Comparison of ENCODE assay signal across 27 cellular contexts in the genomic region with DNA sequence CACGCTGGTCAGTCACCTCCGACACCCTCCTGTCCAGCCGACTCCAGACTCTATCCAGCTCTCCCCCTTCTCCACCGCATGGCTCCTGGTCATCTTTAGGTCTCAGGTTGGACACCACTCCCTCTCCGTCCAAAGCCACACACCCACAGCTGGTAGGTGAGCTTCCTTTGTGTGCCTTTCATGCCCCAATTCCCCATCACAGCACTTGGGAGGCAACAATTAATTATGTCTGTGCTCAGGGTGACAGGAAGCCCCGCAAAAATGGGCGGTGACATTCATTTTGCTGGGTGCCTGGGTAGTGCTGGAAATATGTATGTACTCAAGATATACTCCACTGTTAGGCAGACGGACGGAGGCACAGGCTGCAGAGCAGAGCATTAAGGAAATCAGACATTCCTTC. TPM values are rescaled to one million over a fixed set of nuclear protein-coding genes. Genes with fewer than 3 reads are reported as not detected.
"Had no signal": no experiment of that assay in that cellular context is flagged by ENCODE, and none has a peak within 500 bp of the region (broad histone marks: within the 10 kb centered on the region; RNA-seq: fewer than 3 reads in every experiment).

No MANE protein-coding gene starts in this region.

- DNase-seq: activated CD4-positive, alpha-beta memory T cell treated with anti-CD3 and anti-CD28 coated beads for 36 hours; activated CD4-positive, alpha-beta T cell treated with anti-CD3 and anti-CD28 coated beads for 36 hours; activated CD4-positive, alpha-beta T cell treated with anti-CD3 and anti-CD28 coated beads, Interleukin-2, amount 10 ng/mL, durations not matched to agents 24 days and 14 days; activated CD4-positive, CD25-positive, alpha-beta regulatory T cell; activated CD4-positive, CD25-positive, alpha-beta regulatory T cell treated with anti-CD3 and anti-CD28 coated beads, Interleukin-2, amount 50 U/mL, for 72 hours; activated CD8-positive, alpha-beta memory T cell treated with anti-CD3 and anti-CD28 coated beads, Interleukin-2, amount 10 ng/mL, durations not matched to agents 7 days and 5 days; activated CD8-positive, alpha-beta memory T cell treated with anti-CD3 and anti-CD28 coated beads, Interleukin-2, amount 50 U/mL, for 4 hours; activated CD8-positive, alpha-beta T cell treated with anti-CD3 and anti-CD28 coated beads, Interleukin-2, amount 10 ng/mL, durations not matched to agents 7 days and 5 days; activated effector memory CD4-positive, alpha-beta T cell treated with Interleukin-2 at 50 U/mL for 16 hours; activated gamma-delta T cell treated with Interleukin-2 at 50 U/mL for 16 hours; activated naive CD4-positive, alpha-beta T cell treated with anti-CD3 and anti-CD28 coated beads, Interleukin-2, amount 50 U/mL, for 16 hours; activated naive CD4-positive, alpha-beta T cell treated with Interleukin-2 at 50 U/mL for 16 hours; activated T-cell treated with anti-CD3 and anti-CD28 coated beads, Interleukin-2, amount 50 U/mL, for 1 hour; activated T-cell treated with anti-CD3 and anti-CD28 coated beads, Interleukin-2, amount 50 U/mL, for 72 hours; amniotic stem cell; anterior cingulate cortex; central memory CD4-positive, alpha-beta T cell; cerebellar nuclear complex; colonic mucosa; effector CD8-positive, alpha-beta T cell; foreskin fibroblast; heart left ventricle; T-helper 2 cell had no signal

- ATAC-seq: activated CD4-positive, alpha-beta T cell treated with anti-CD3 and anti-CD28 coated beads for 36 hours; activated CD8-positive, alpha-beta memory T cell treated with anti-CD3 and anti-CD28 coated beads, Interleukin-2, amount 10 ng/mL, durations not matched to agents 7 days and 5 days; activated CD8-positive, alpha-beta T cell treated with anti-CD3 and anti-CD28 coated beads, Interleukin-2, amount 10 ng/mL, durations not matched to agents 7 days and 5 days; activated T-cell treated with anti-CD3 and anti-CD28 coated beads, Interleukin-2, amount 50 U/mL, for 72 hours; body of pancreas; esophagus mucosa; heart left ventricle had no signal

- H3K4me1 ChIP-seq: body of pancreas, colonic mucosa had no signal

- H3K4me3 Mint-ChIP-seq: activated CD4-positive, alpha-beta memory T cell treated with anti-CD3 and anti-CD28 coated beads for 36 hours; activated CD4-positive, alpha-beta T cell treated with anti-CD3 and anti-CD28 coated beads for 36 hours; activated CD4-positive, alpha-beta T cell treated with anti-CD3 and anti-CD28 coated beads, Interleukin-2, amount 10 ng/mL, durations not matched to agents 24 days and 14 days; activated CD8-positive, alpha-beta memory T cell treated with anti-CD3 and anti-CD28 coated beads, Interleukin-2, amount 10 ng/mL, durations not matched to agents 7 days and 5 days; activated CD8-positive, alpha-beta T cell treated with anti-CD3 and anti-CD28 coated beads, Interleukin-2, amount 10 ng/mL, durations not matched to agents 7 days and 5 days; activated naive CD8-positive, alpha-beta T cell; activated T-cell treated with anti-CD3 and anti-CD28 coated beads, Interleukin-2, amount 50 U/mL, for 72 hours had no signal

- H3K27ac Mint-ChIP-seq: activated CD4-positive, alpha-beta memory T cell treated with anti-CD3 and anti-CD28 coated beads for 36 hours; activated CD4-positive, alpha-beta T cell treated with anti-CD3 and anti-CD28 coated beads for 36 hours; activated CD4-positive, alpha-beta T cell treated with anti-CD3 and anti-CD28 coated beads, Interleukin-2, amount 10 ng/mL, durations not matched to agents 24 days and 14 days; activated CD8-positive, alpha-beta memory T cell treated with anti-CD3 and anti-CD28 coated beads, Interleukin-2, amount 10 ng/mL, durations not matched to agents 7 days and 5 days; activated CD8-positive, alpha-beta T cell treated with anti-CD3 and anti-CD28 coated beads, Interleukin-2, amount 10 ng/mL, durations not matched to agents 7 days and 5 days; activated naive CD8-positive, alpha-beta T cell; activated T-cell treated with anti-CD3 and anti-CD28 coated beads, Interleukin-2, amount 50 U/mL, for 72 hours had no signal

- H3K36me3 Mint-ChIP-seq: activated CD4-positive, alpha-beta memory T cell treated with anti-CD3 and anti-CD28 coated beads for 36 hours; activated CD8-positive, alpha-beta memory T cell treated with anti-CD3 and anti-CD28 coated beads, Interleukin-2, amount 10 ng/mL, durations not matched to agents 7 days and 5 days; activated naive CD8-positive, alpha-beta T cell had no signal

- H3K9me3 ChIP-seq: body of pancreas, colonic mucosa, heart left ventricle had no signal

- H3K4me1 Mint-ChIP-seq: activated CD4-positive, alpha-beta T cell treated with anti-CD3 and anti-CD28 coated beads, Interleukin-2, amount 10 ng/mL, durations not matched to agents 24 days and 14 days; activated CD8-positive, alpha-beta memory T cell treated with anti-CD3 and anti-CD28 coated beads, Interleukin-2, amount 10 ng/mL, durations not matched to agents 7 days and 5 days had no signal

- H3K27me3 Mint-ChIP-seq: activated CD4-positive, alpha-beta T cell treated with anti-CD3 and anti-CD28 coated beads for 36 hours; activated CD4-positive, alpha-beta T cell treated with anti-CD3 and anti-CD28 coated beads, Interleukin-2, amount 10 ng/mL, durations not matched to agents 24 days and 14 days; activated CD8-positive, alpha-beta memory T cell treated with anti-CD3 and anti-CD28 coated beads, Interleukin-2, amount 10 ng/mL, durations not matched to agents 7 days and 5 days had no signal

- H3K9me3 Mint-ChIP-seq: activated CD4-positive, alpha-beta memory T cell treated with anti-CD3 and anti-CD28 coated beads for 36 hours; activated CD4-positive, alpha-beta T cell treated with anti-CD3 and anti-CD28 coated beads, Interleukin-2, amount 10 ng/mL, durations not matched to agents 24 days and 14 days; activated T-cell treated with anti-CD3 and anti-CD28 coated beads, Interleukin-2, amount 50 U/mL, for 72 hours had no signal

- H3K4me3 ChIP-seq: body of pancreas, colonic mucosa, heart left ventricle had no signal

- H3K27ac ChIP-seq: body of pancreas, colonic mucosa, heart left ventricle had no signal

- H3K27me3 ChIP-seq: body of pancreas, colonic mucosa, heart left ventricle had no signal

- H3K36me3 ChIP-seq: colonic mucosa, heart left ventricle had no signal

RNA-seq across cellular contexts. Expression of a gene that starts 13.2 kb away (rescaled TPM):
- total RNA-seq: activated CD8-positive, alpha-beta memory T cell treated with anti-CD3 and anti-CD28 coated beads for 36 hours had no signal
